Comparison of ENCODE assay signal across 17 cellular contexts in genomic region chr10:44874176-44874575, GRCh38. TPM values are rescaled to one million over a fixed set of nuclear protein-coding genes. Genes with fewer than 3 reads are reported as not detected.
A peak's percentile ranks its signal among the peaks of the same experiment; 100 is the strongest.
DNase-seq lines count a peak whose midpoint lies in the region; ATAC-seq and TF ChIP-seq lines count a peak whose summit lies in the region.
"Had no signal": no experiment of that assay in that cellular context is flagged by ENCODE, and none has a peak within 500 bp of the region (broad histone marks: within the 10 kb centered on the region; RNA-seq: fewer than 3 reads in every experiment).

No MANE protein-coding gene starts in this region.

- H3K4me1 Mint-ChIP-seq in endodermal cell: peaks cover 6% of the 10 kb centered on the region

- H3K36me3 ChIP-seq in endodermal cell (ENCODE audit: control insufficient read depth, insufficient read depth, low read length): no peaks in the 10 kb centered on the region

- ATAC-seq in left cardiac atrium (no peak), Right ventricle myocardium inferior (no peak), left lobe of liver (peak; percentile 60)
- ATAC-seq: HepG2 had no signal

- H3K9ac ChIP-seq in endodermal cell (ENCODE audit: extremely low read depth, low read length, poor library complexity, severe bottlenecking): no peak overlapping the region
- H3K9ac ChIP-seq: KMS-11 had no signal

- 83 to 93% methylated on average over 1 of the region's 1 CpG for WGBS in endodermal cell (ENCODE audit: insufficient coverage in 1 of 2, insufficient read length in 1 of 2), 2 experiments

- no peaks in the 10 kb centered on the region for H3K9me3 ChIP-seq in endodermal cell (ENCODE audit: control insufficient read depth, low read length)

- H3K27me3 Mint-ChIP-seq in endodermal cell (ENCODE audit: insufficient read depth): peaks cover 10% of the 10 kb centered on the region

- H3K27me3 ChIP-seq in endodermal cell (ENCODE audit: control insufficient read depth, insufficient read depth, low read length, poor library complexity, severe bottlenecking): no peaks in the 10 kb centered on the region

- H3K4me3 ChIP-seq in endodermal cell (ENCODE audit: low read length): no peak overlapping the region

- intact Hi-C loops in left cardiac atrium (cut with DNase I): loop anchor here in 1 of 2 donors (10.0 kb wide), 1 partner anchor 101 kb away; the partner anchor contains the start of gene DEPP1
- intact Hi-C loops in Right ventricle myocardium inferior (cut with DNase I): loop anchor here (10.0 kb wide), 1 partner anchor 101 kb away; the partner anchor contains the start of gene DEPP1

- peak; percentile 48 for DNase-seq in left cardiac atrium
- DNase-seq in Right ventricle myocardium inferior (ENCODE audit: missing footprints): no peak
- DNase-seq in endodermal cell: peak; percentile 18
- peak; percentile 60 for DNase-seq in left lobe of liver (ENCODE audit: low spot score)
- no peak for DNase-seq in ecto neural progenitor cell (ENCODE audit: low spot score)
- no peak for DNase-seq in DMS53 treated with DMSO at 0.1 percent for 48 hours (lab: John Stamatoyannopoulos, UW; ENCODE audit: unreplicated experiment)
- DNase-seq in AML-193 (lab: John Stamatoyannopoulos, UW): no peak
- DNase-seq in effector CD4-positive, alpha-beta T cell: no peak
- DNase-seq: HCEC 1CT, NCI-H1930, NCI-H2171 treated with DMSO at 0.1 percent for 48 hours, NCI-H774 had no signal

- no peaks in the 10 kb centered on the region for H3K4me1 ChIP-seq in endodermal cell (ENCODE audit: control insufficient read depth, insufficient read depth, low read length)

- H3K9me3 Mint-ChIP-seq in endodermal cell: no peaks in the 10 kb centered on the region

- no peaks in the 10 kb centered on the region for H3K36me3 Mint-ChIP-seq in endodermal cell (ENCODE audit: low read depth)

- H3K4me3 Mint-ChIP-seq in endodermal cell: no peak overlapping the region

- no peak overlapping the region for H3K27ac Mint-ChIP-seq in endodermal cell

- TF ChIP-seq CTCF in endodermal cell (conservative IDR thresholded peaks at IDR 0.05): no peak

- H3K27ac ChIP-seq in endodermal cell (ENCODE audit: low read depth, low read length): no peak overlapping the region
- H3K27ac ChIP-seq: C4-2B, KMS-11 had no signal

RNA-seq across cellular contexts. Expression of gene TMEM72, which starts 37.0 kb away (rescaled TPM):
- total RNA-seq in left cardiac atrium (under 1 TPM; 0.21 to 0.27 TPM), Right ventricle myocardium inferior (not detected), endodermal cell (not detected), left lobe of liver (not detected)
- polyA plus RNA-seq in endodermal cell (2013, experiment 1 of 2): 0.21 TPM
- polyA plus RNA-seq in endodermal cell (2013, experiment 2 of 2): 0.12 TPM
- total RNA-seq: A172, NCI-H460 had no signal
- polyA plus RNA-seq: HepG2 had no signal

Comparison
In these comparisons a context has a peak if more than half of its experiments do, and no peak if none do; other contexts are left out.
1. DNase-seq: peak in left cardiac atrium (single experiment), endodermal cell (single experiment) and left lobe of liver (single experiment); none in Right ventricle myocardium inferior (single experiment), ecto neural progenitor cell (single experiment), DMS53 treated with DMSO at 0.1 percent for 48 hours (single experiment), AML-193 (0 of 2) and effector CD4-positive, alpha-beta T cell (single experiment).